Comparison of ENCODE assay signal across 18 cellular contexts in the genomic region with DNA sequence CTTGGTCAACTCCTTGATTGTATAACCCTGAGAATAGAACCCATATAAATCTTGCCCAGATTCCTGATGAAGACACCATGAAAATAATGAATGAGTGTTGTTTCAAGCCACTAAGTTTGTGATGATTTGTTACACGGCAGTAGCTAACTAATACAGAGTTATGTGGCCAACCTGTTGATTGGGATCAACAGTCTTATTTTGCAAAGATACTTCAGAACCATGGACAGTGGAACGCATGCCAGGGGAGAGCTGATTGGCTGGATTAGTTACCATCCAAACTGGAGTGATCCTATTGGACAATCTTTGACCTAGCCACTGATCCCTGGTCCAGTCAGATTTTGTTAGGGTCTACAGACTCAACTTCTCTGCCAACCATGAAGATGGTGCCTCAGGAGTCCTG. TPM values are rescaled to one million over a fixed set of nuclear protein-coding genes. Genes with fewer than 3 reads are reported as not detected.
DNase-seq lines count a peak whose midpoint lies in the region; TF ChIP-seq lines count a peak whose summit lies in the region.
"Had no signal": no experiment of that assay in that cellular context is flagged by ENCODE, and none has a peak within 500 bp of the region (broad histone marks: within the 10 kb centered on the region; RNA-seq: fewer than 3 reads in every experiment).

No MANE protein-coding gene starts in this region.

- H3K4me3 Mint-ChIP-seq in T-helper 2 cell treated with Interferon-gamma antibody and Interleukin-4, amounts not matched to agents 5 μg/mL and 100 μg/mL, for 36 hours, result no peak overlapping the region

- no peak overlapping the region for H3K4me3 ChIP-seq in fibroblast of pulmonary artery (replicated peaks; ENCODE audit: low read depth, low read length)
- H3K4me3 ChIP-seq in Peyer's patch, result no peak overlapping the region

- H3K27ac ChIP-seq in Peyer's patch, result no peak overlapping the region

- H3K27me3 Mint-ChIP-seq in T-helper 2 cell treated with Interferon-gamma antibody and Interleukin-4, amounts not matched to agents 5 μg/mL and 100 μg/mL, for 36 hours (ENCODE audit: low read depth), result peaks cover 24% of the 10 kb centered on the region

- peaks cover 0 to 5% (median 0%) of the 10 kb centered on the region in 4 donors for H3K9me3 ChIP-seq in Peyer's patch

- TF ChIP-seq CTCF in GM20000 (IDR thresholded peaks at IDR 0.05; ENCODE audit: extremely low read depth, missing control alignments), result no peak
- TF ChIP-seq CTCF in fibroblast of pulmonary artery (IDR thresholded peaks at IDR 0.05; ENCODE audit: low read length, missing control alignments), result no peak
- TF ChIP-seq CTCF in Peyer's patch (IDR thresholded peaks at IDR 0.05), result no peak

- no peaks in the 10 kb centered on the region for H3K36me3 Mint-ChIP-seq in T-helper 2 cell treated with Interferon-gamma antibody and Interleukin-4, amounts not matched to agents 5 μg/mL and 100 μg/mL, for 36 hours (ENCODE audit: low read depth)

- no peak overlapping the region for H3K27ac Mint-ChIP-seq in T-helper 2 cell treated with Interferon-gamma antibody and Interleukin-4, amounts not matched to agents 5 μg/mL and 100 μg/mL, for 36 hours
- H3K27ac Mint-ChIP-seq: activated naive CD4-positive, alpha-beta T cell treated with anti-CD3 and anti-CD28 coated beads, Interleukin-2, amount 50 U/mL, for 72 hours; CD4-positive, CD25-positive, alpha-beta regulatory T cell had no signal

- H3K4me1 ChIP-seq in Peyer's patch, result no peaks in the 10 kb centered on the region

- peak; percentile 37 for DNase-seq in AG08395 (ENCODE audit: low spot score)
- peak; percentile 33 for DNase-seq in GM20000 (ENCODE audit: low spot score)
- DNase-seq in RPMI7951 (ENCODE audit: low read depth), result peak; percentile 41
- DNase-seq in fibroblast of pulmonary artery (ENCODE audit: low read depth), result peak; percentile 34
- no peak for DNase-seq in NCI-H1048 (lab: John Stamatoyannopoulos, UW)
- no peak for DNase-seq in T-helper 2 cell treated with Interferon-gamma antibody and Interleukin-4, amounts not matched to agents 5 μg/mL and 100 μg/mL, for 36 hours (ENCODE audit: low spot score)
- no peak for DNase-seq in Peyer's patch
- no peak for DNase-seq in NCI-H2029 (lab: John Stamatoyannopoulos, UW)
- DNase-seq: activated CD4-positive, alpha-beta T cell treated with anti-CD3 and anti-CD28 coated beads, Interleukin-2, amount 50 U/mL, for 1 hour; GOT3; left ventricle myocardium superior; NCI-H2171; stimulated activated CD4-positive, alpha-beta T cell treated with anti-CD3 and anti-CD28 coated beads, Interleukin-12 subunit alpha, Interleukin-12 subunit beta, amount 100 ng/mL, for 4 hours; stimulated activated CD8-positive, alpha-beta memory T cell treated with anti-CD3 and anti-CD28 coated beads, Interleukin-4, amount 100 ng/mL, for 48 hours had no signal

- no peaks in the 10 kb centered on the region for H3K27me3 ChIP-seq in Peyer's patch

- TF ChIP-seq POLR2A in Peyer's patch (IDR thresholded peaks at IDR 0.05), result no peak

- H3K36me3 ChIP-seq in Peyer's patch, result no peaks in the 10 kb centered on the region

- peaks cover 2% of the 10 kb centered on the region for H3K4me1 Mint-ChIP-seq in T-helper 2 cell treated with Interferon-gamma antibody and Interleukin-4, amounts not matched to agents 5 μg/mL and 100 μg/mL, for 36 hours (ENCODE audit: low read depth)
- H3K4me1 Mint-ChIP-seq: CD4-positive, CD25-positive, alpha-beta regulatory T cell had no signal

- peaks cover 14% of the 10 kb centered on the region for H3K9me3 Mint-ChIP-seq in T-helper 2 cell treated with Interferon-gamma antibody and Interleukin-4, amounts not matched to agents 5 μg/mL and 100 μg/mL, for 36 hours

RNA-seq across cellular contexts. Expression of a gene that starts 26.6 kb away (rescaled TPM):
- total RNA-seq in RPMI7951 (2014; rRNA removed; shearing (Covaris generic)), result 0.39 and 1.2 TPM in 2 replicates
- not detected for total RNA-seq in Peyer's patch
- total RNA-seq: frontal cortex, left ventricle myocardium superior, Right ventricle myocardium inferior had no signal

RNA-seq across cellular contexts. Expression of a gene that starts 33.6 kb away (rescaled TPM):
- total RNA-seq in RPMI7951 (2014; rRNA removed; shearing (Covaris generic)), result 0.29 and 0.96 TPM in 2 replicates
- under 1 TPM in 2 of 4 donors, not detected in 2; 0.53 to 0.95 TPM for total RNA-seq in Peyer's patch

Comparison
In these comparisons a context has a peak if more than half of its experiments do, and no peak if none do; other contexts are left out.
1. DNase-seq: peak in AG08395 (single experiment), GM20000 (single experiment), RPMI7951 (single experiment) and fibroblast of pulmonary artery (single experiment); none in NCI-H1048 (single experiment), T-helper 2 cell treated with Interferon-gamma antibody and Interleukin-4, amounts not matched to agents 5 μg/mL and 100 μg/mL, for 36 hours (single experiment), Peyer's patch (0 of 3) and NCI-H2029 (single experiment).